In the genomic region with DNA sequence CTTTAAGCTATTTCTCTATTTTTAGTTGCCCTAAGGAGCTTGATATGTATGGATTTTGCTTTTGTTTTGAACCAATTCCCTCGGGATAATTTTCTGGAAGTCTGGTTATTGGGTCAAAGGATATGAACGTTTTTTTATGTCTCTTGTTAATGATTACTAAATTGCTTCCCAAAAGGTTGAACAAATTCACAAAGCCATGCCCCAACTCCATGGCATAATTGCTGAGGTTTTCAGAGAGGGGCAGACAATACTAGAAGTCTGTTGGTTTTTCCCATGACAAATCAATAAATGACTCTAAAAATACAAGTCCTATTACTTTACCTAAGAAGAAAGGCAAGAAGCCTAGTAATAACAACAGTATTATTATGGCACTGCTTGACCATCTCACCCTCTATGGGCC, we compare ENCODE assay signal across 33 cellular contexts.
"Had no signal": no experiment of that assay in that cellular context is flagged by ENCODE, and none has a peak within 500 bp of the region (broad histone marks: within the 10 kb centered on the region; RNA-seq: fewer than 3 reads in every experiment).

No MANE protein-coding gene starts in this region.

- H3K9me3 ChIP-seq: adrenal gland, body of pancreas, breast epithelium had no signal

- ATAC-seq: activated CD8-positive, alpha-beta T cell treated with anti-CD3 and anti-CD28 coated beads for 36 hours; activated naive CD4-positive, alpha-beta T cell treated with anti-CD3 and anti-CD28 coated beads, Interleukin-2, amount 50 U/mL, for 72 hours; activated T-cell treated with anti-CD3 and anti-CD28 coated beads, Interleukin-2, amount 50 U/mL, for 4 hours; activated T-cell treated with anti-CD3 and anti-CD28 coated beads, Interleukin-2, amount 50 U/mL, for 72 hours; activated T-helper 17 cell treated with anti-CD3 and anti-CD28 coated beads, Interleukin-2, amount 50 U/mL, for 72 hours; body of pancreas had no signal

- H3K4me3 ChIP-seq: adrenal gland, body of pancreas, breast epithelium had no signal

- H3K27me3 ChIP-seq: adrenal gland, body of pancreas, breast epithelium had no signal

- H3K36me3 ChIP-seq: adrenal gland, brain microvascular endothelial cell, breast epithelium had no signal

- FAIRE-seq: astrocyte, TTC549 had no signal

- DNase-seq: activated B cell treated with CpG ODN at 0.5 μM for 24 hours; activated CD4-positive, alpha-beta memory T cell treated with anti-CD3 and anti-CD28 coated beads for 36 hours; activated CD4-positive, alpha-beta T cell treated with anti-CD3 and anti-CD28 coated beads for 4 hours; activated CD4-positive, alpha-beta T cell treated with anti-CD3 and anti-CD28 coated beads, Interleukin-2, amount 10 ng/mL, durations not matched to agents 24 days and 14 days; activated CD4-positive, alpha-beta T cell treated with anti-CD3 and anti-CD28 coated beads, Interleukin-2, amount 50 U/mL, for 1 hour; activated CD4-positive, alpha-beta T cell treated with anti-CD3 and anti-CD28 coated beads, Interleukin-2, amount 50 U/mL, for 4 hours; activated CD4-positive, CD25-positive, alpha-beta regulatory T cell treated with anti-CD3 and anti-CD28 coated beads, Interleukin-2, amount 50 U/mL, for 72 hours; activated CD8-positive, alpha-beta memory T cell treated with anti-CD3 and anti-CD28 coated beads, Interleukin-2, amount 50 U/mL, for 4 hours; activated CD8-positive, alpha-beta T cell treated with anti-CD3 and anti-CD28 coated beads for 36 hours; activated effector memory CD4-positive, alpha-beta T cell treated with anti-CD3 and anti-CD28 coated beads, Interleukin-2, amount 50 U/mL, for 16 hours; activated gamma-delta T cell treated with Interleukin-2 at 50 U/mL for 16 hours; activated naive CD4-positive, alpha-beta T cell; activated naive CD4-positive, alpha-beta T cell treated with anti-CD3 and anti-CD28 coated beads for 36 hours; activated naive CD4-positive, alpha-beta T cell treated with anti-CD3 and anti-CD28 coated beads, Interleukin-2, amount 50 U/mL, for 16 hours; activated naive CD8-positive, alpha-beta T cell treated with anti-CD3 and anti-CD28 coated beads for 36 hours; activated T-cell treated with anti-CD3 and anti-CD28 coated beads for 4 hours; activated T-cell treated with anti-CD3 and anti-CD28 coated beads, Interleukin-2, amount 50 U/mL, for 1 hour; activated T-cell treated with anti-CD3 and anti-CD28 coated beads, Interleukin-2, amount 50 U/mL, for 4 hours; activated T-cell treated with anti-CD3 and anti-CD28 coated beads, Interleukin-2, amount 50 U/mL, for 72 hours; adrenal gland; amniotic stem cell; aorta; body of pancreas; brain microvascular endothelial cell; central memory CD4-positive, alpha-beta T cell; T-helper 1 cell; T-helper 2 cell; T-helper 9 cell had no signal

- H3K27ac ChIP-seq: adrenal gland, body of pancreas, brain microvascular endothelial cell, breast epithelium had no signal

- H3K4me1 ChIP-seq: adrenal gland, body of pancreas, breast epithelium had no signal
